ENCODE assay signal across 25 cellular contexts in genomic region chr10:128295003-128295402, GRCh38.
DNase-seq lines count a peak whose midpoint lies in the region; FAIRE-seq and TF ChIP-seq lines count a peak whose summit lies in the region.
"Had no signal": no experiment of that assay in that cellular context is flagged by ENCODE, and none has a peak within 500 bp of the region (broad histone marks: within the 10 kb centered on the region; RNA-seq: fewer than 3 reads in every experiment).

No MANE protein-coding gene starts in this region.

- H2BK20ac ChIP-seq in H1 (ENCODE audit: low read length) = no peak overlapping the region

- no peak for TF ChIP-seq POLR2A in H1 (IDR thresholded peaks at IDR 0.05; ENCODE audit: control extremely low read depth in 1 of 2, low read depth in 2 of 2, low read length in 2 of 2)

- no peak for FAIRE-seq in H1 (lab: Jason Lieb, UNC)
- FAIRE-seq: GM12892, GM18507 had no signal

- no peak for TF ChIP-seq EP300 in H1 (IDR thresholded peaks at IDR 0.05; ENCODE audit: borderline replicate concordance in 1 of 2, low read depth in 2 of 2, low read length in 2 of 2)

- H4K91ac ChIP-seq in H1 (replicated peaks; ENCODE audit: insufficient read length, low read length) = no peak overlapping the region

- no peak overlapping the region for H2BK5ac ChIP-seq in H1 (ENCODE audit: low read depth, low read length)

- H3K4me3 ChIP-seq in LNCaP clone FGC (ENCODE audit: low read depth, low read length) (no peak overlapping the region), H1 (ENCODE audit: extremely low read depth in 1 of 4, insufficient read depth in 2 of 4, low read depth in 3 of 4, low read length in 4 of 4) (no peak overlapping the region), neural progenitor cell (no peak overlapping the region), MG63 (no peak overlapping the region)
- H3K4me3 ChIP-seq: HAP-1 had no signal

- H3K27me3 ChIP-seq in H1 (replicated peaks in 1 of 4; ENCODE audit: control insufficient read depth in 3 of 4, extremely low read depth in 1 of 4, insufficient read depth in 3 of 4, low read length in 3 of 4) (peaks cover 0 to under 1% (median 0%) of the 10 kb centered on the region in 4 experiments; a peak in 1 of 7 replicates), neural progenitor cell (peaks cover 1% of the 10 kb centered on the region), MG63 (no peaks in the 10 kb centered on the region)

- no peak overlapping the region for H2BK120ac ChIP-seq in H1 (replicated peaks; ENCODE audit: low read depth, low read length)

- H2AFZ ChIP-seq in H1 (ENCODE audit: low read length) (no peak overlapping the region), neural progenitor cell (replicated peaks) (no peak overlapping the region)

- H3K14ac ChIP-seq in H1 (ENCODE audit: insufficient read length) = no peak overlapping the region

- H3K27ac Mint-ChIP-seq in neural progenitor cell (no peak overlapping the region), endothelial cell (ENCODE audit: unreplicated experiment) (no peak overlapping the region)
- no peak overlapping the region for H3K27ac Mint-ChIP-seq in activated CD4-positive, alpha-beta memory T cell treated with anti-CD3 and anti-CD28 coated beads, Interleukin-2, amount 10 ng/mL, durations not matched to agents 7 days and 5 days
- H3K27ac Mint-ChIP-seq: T-cell had no signal

- H3K4me1 ChIP-seq in H1 (replicated peaks in 1 of 4; ENCODE audit: control insufficient read depth in 3 of 4, insufficient read depth in 4 of 4, low read length in 3 of 4) = no peaks in the 10 kb centered on the region
- no peaks in the 10 kb centered on the region for H3K4me1 ChIP-seq in neural progenitor cell
- H3K4me1 ChIP-seq: HAP-1 had no signal

- no peak overlapping the region for H2BK12ac ChIP-seq in H1 (ENCODE audit: low read depth, low read length)

- H2AK5ac ChIP-seq in H1 (ENCODE audit: low read depth, low read length) = no peak overlapping the region

- whole genome bisulfite sequencing in H1 (ENCODE audit: extremely low coverage in 1 of 2, insufficient coverage in 1 of 2, insufficient read length in 1 of 2, insufficient replicate concordance in 2 of 2, low coverage in 1 of 2, low lambda C conversion rate in 2 of 2, missing lambda C conversion rate in 1 of 2), 2 experiments = 87% methylated on average over 7 of the region's 7 CpGs; no CpG with 5 or more reads in 1 of the 2 experiments

- no peak overlapping the region for H3K23ac ChIP-seq in H1 (ENCODE audit: insufficient read length)

- no peak overlapping the region for H3K4me2 ChIP-seq in H1 (ENCODE audit: insufficient read depth in 1 of 2, low read depth in 2 of 2, low read length in 2 of 2)
- no peak overlapping the region for H3K4me2 ChIP-seq in neural progenitor cell
- H3K4me2 ChIP-seq: SK-N-SH had no signal

- no peaks in the 10 kb centered on the region for H3K79me2 ChIP-seq in H1 (ENCODE audit: control insufficient read depth in 1 of 2, insufficient read depth in 2 of 2, low read length in 2 of 2)
- H3K79me2 ChIP-seq in neural progenitor cell (ENCODE audit: low read depth) = no peaks in the 10 kb centered on the region

- H3K4me1 Mint-ChIP-seq in neural progenitor cell = peaks cover 3% of the 10 kb centered on the region
- H3K4me1 Mint-ChIP-seq in endothelial cell (ENCODE audit: unreplicated experiment) = no peaks in the 10 kb centered on the region
- no peaks in the 10 kb centered on the region for H3K4me1 Mint-ChIP-seq in activated CD4-positive, alpha-beta memory T cell treated with anti-CD3 and anti-CD28 coated beads, Interleukin-2, amount 10 ng/mL, durations not matched to agents 7 days and 5 days
- H3K4me1 Mint-ChIP-seq: T-cell had no signal

- no peaks in the 10 kb centered on the region for H3K79me1 ChIP-seq in H1 (ENCODE audit: low read depth, low read length)

- H3K27me3 Mint-ChIP-seq in neural progenitor cell (ENCODE audit: insufficient read depth, low read depth) = peaks cover 12% of the 10 kb centered on the region
- H3K27me3 Mint-ChIP-seq in endothelial cell (ENCODE audit: unreplicated experiment) = peaks cover 5% of the 10 kb centered on the region
- H3K27me3 Mint-ChIP-seq in activated CD4-positive, alpha-beta memory T cell treated with anti-CD3 and anti-CD28 coated beads, Interleukin-2, amount 10 ng/mL, durations not matched to agents 7 days and 5 days = peaks cover 5% of the 10 kb centered on the region

- H3K9me3 ChIP-seq in H1 (ENCODE audit: insufficient read depth in 2 of 2, low read depth in 1 of 2, low read length in 1 of 2) (peaks cover 9 to 12% of the 10 kb centered on the region in 2 experiments), neural progenitor cell (ENCODE audit: low read depth) (peaks cover 4% of the 10 kb centered on the region), MG63 (no peaks in the 10 kb centered on the region)
- H3K9me3 ChIP-seq: HAP-1, SK-N-SH had no signal

- H3K36me3 Mint-ChIP-seq in neural progenitor cell (no peaks in the 10 kb centered on the region), endothelial cell (ENCODE audit: low read depth, unreplicated experiment) (peaks cover 8% of the 10 kb centered on the region)
- H3K36me3 Mint-ChIP-seq in activated CD4-positive, alpha-beta memory T cell treated with anti-CD3 and anti-CD28 coated beads, Interleukin-2, amount 10 ng/mL, durations not matched to agents 7 days and 5 days (ENCODE audit: low read depth) = no peaks in the 10 kb centered on the region
- H3K36me3 Mint-ChIP-seq: T-cell had no signal

- H3K27ac ChIP-seq in H1 (ENCODE audit: low read depth, low read length) = no peak overlapping the region
- H3K27ac ChIP-seq in neural progenitor cell = no peak overlapping the region

- no peaks in the 10 kb centered on the region for H3K23me2 ChIP-seq in H1 (ENCODE audit: low read depth, low read length)

- TF ChIP-seq RAD21 in H1 (IDR thresholded peaks at IDR 0.05 in 1 of 2, conservative IDR thresholded peaks at IDR 0.05 in 1 of 2; ENCODE audit: low read depth in 2 of 2, low read length in 2 of 2) = peak; percentile 32 to 49; a peak in 3 of 4 replicates

- H2BK15ac ChIP-seq in H1 (ENCODE audit: low read length) = no peak overlapping the region

- POLR2A ChIA-PET in H1 (lab: Charles Lee; ENCODE audit: partially characterized antibody) = no interaction called here
- POLR2A ChIA-PET in activated CD4-positive, alpha-beta memory T cell treated with anti-CD3 and anti-CD28 coated beads, Interleukin-2, amount 10 ng/mL, durations not matched to agents 7 days and 5 days (lab: Charles Lee) = no interaction called here

- H3K36me3 ChIP-seq in H1 (ENCODE audit: control insufficient read depth in 2 of 4, insufficient read depth in 4 of 4, low read length in 3 of 4) (no peaks in the 10 kb centered on the region), neural progenitor cell (no peaks in the 10 kb centered on the region), MG63 (no peaks in the 10 kb centered on the region)
- H3K36me3 ChIP-seq: HAP-1 had no signal

- no peak overlapping the region for H3K4ac ChIP-seq in H1 (replicated peaks; ENCODE audit: insufficient read length, low read depth, low read length)

- H3K4me3 Mint-ChIP-seq in neural progenitor cell (no peak overlapping the region), endothelial cell (ENCODE audit: unreplicated experiment) (no peak overlapping the region)
- H3K4me3 Mint-ChIP-seq in activated CD4-positive, alpha-beta memory T cell treated with anti-CD3 and anti-CD28 coated beads, Interleukin-2, amount 10 ng/mL, durations not matched to agents 7 days and 5 days = no peak overlapping the region
- H3K4me3 Mint-ChIP-seq: T-cell had no signal

- TF ChIP-seq CTCF in GM12872 (IDR thresholded peaks at IDR 0.05; ENCODE audit: insufficient read depth, low read depth, low read length) (peak; percentile 11; the same call in 1 of the 3 replicates), LNCaP clone FGC (IDR thresholded peaks at IDR 0.05; ENCODE audit: control insufficient read depth, extremely low read depth, insufficient read depth) (peak; percentile 31), H1 (IDR thresholded peaks at IDR 0.05; ENCODE audit: control extremely low read depth in 1 of 3, insufficient read depth in 1 of 3, low read depth in 1 of 3, low read length in 3 of 3) (peak; percentile 29 to 63 (median 62); a peak in 3 of 4 replicates), neural progenitor cell (IDR thresholded peaks at IDR 0.05) (peak; percentile 46), endothelial cell (IDR thresholded peaks at IDR 0.05; ENCODE audit: unreplicated experiment) (no peak)

- H3K9ac ChIP-seq in H1 (replicated peaks in 1 of 4; ENCODE audit: extremely low read depth in 1 of 4, low read depth in 3 of 4, low read length in 3 of 4) = no peak overlapping the region
- no peak overlapping the region for H3K9ac ChIP-seq in neural progenitor cell
- H3K9ac ChIP-seq: SK-N-SH had no signal

- no peaks in the 10 kb centered on the region for H3F3A ChIP-seq in neural progenitor cell (ENCODE audit: low read depth)

- H3K18ac ChIP-seq in H1 (ENCODE audit: extremely low read depth, low read length) = no peak overlapping the region

- no peak for DNase-seq in LNCaP clone FGC (ENCODE audit: low read depth)
- no peak for DNase-seq in H1 (ENCODE audit: low read depth in 1 of 2, low spot score in 2 of 2)
- no peak for DNase-seq in neural progenitor cell (ENCODE audit: low spot score)
- DNase-seq in endothelial cell (ENCODE audit: low spot score) = no peak
- DNase-seq in MG63 = no peak
- no peak for DNase-seq in activated naive CD4-positive, alpha-beta T cell (lab: John Stamatoyannopoulos, UW)
- DNase-seq in activated CD4-positive, alpha-beta memory T cell treated with anti-CD3 and anti-CD28 coated beads, Interleukin-2, amount 10 ng/mL, durations not matched to agents 7 days and 5 days = no peak
- DNase-seq: AML-193, COR-L47, DMS 273 treated with DMSO at 0.1 percent for 48 hours, GDM1, KG1, NCI-H1092 treated with DMSO at 0.1 percent for 48 hours, NCI-H1694, NCI-H2081 treated with DMSO at 0.1 percent for 48 hours, NCI-H510A, NCI-H748 treated with DMSO at 0.1 percent for 48 hours, OCI-M1, SHP77 treated with DMSO at 0.1 percent for 48 hours, SK-N-SH, T-cell had no signal

- no peak overlapping the region for H4K8ac ChIP-seq in H1 (ENCODE audit: extremely low read depth, insufficient read depth, low read length)

- H3K56ac ChIP-seq in H1 (replicated peaks; ENCODE audit: insufficient read length, low read depth, low read length) = no peak overlapping the region

- H4K5ac ChIP-seq in H1 (ENCODE audit: insufficient read length, low read depth, low read length) = no peak overlapping the region

- CTCF ChIA-PET in H1 (lab: Charles Lee; ENCODE audit: partially characterized antibody) = interaction anchor here (0.7 to 4.9 kb wide), 7 partner anchors 10 to 236 kb away, joined by 3 to 17 read pairs (median 4); no protein-coding TSS in a partner anchor
- CTCF ChIA-PET in activated CD4-positive, alpha-beta memory T cell treated with anti-CD3 and anti-CD28 coated beads, Interleukin-2, amount 10 ng/mL, durations not matched to agents 7 days and 5 days (lab: Charles Lee) = no interaction called here

- no peaks in the 10 kb centered on the region for H4K20me1 ChIP-seq in H1 (replicated peaks in 1 of 2; ENCODE audit: control insufficient read depth in 1 of 2, insufficient read depth in 2 of 2, low read length in 2 of 2)
- H4K20me1 ChIP-seq in neural progenitor cell (ENCODE audit: low read depth) = no peaks in the 10 kb centered on the region

- peaks cover 17% of the 10 kb centered on the region for H3K9me3 Mint-ChIP-seq in neural progenitor cell
- peaks cover 12% of the 10 kb centered on the region for H3K9me3 Mint-ChIP-seq in endothelial cell (ENCODE audit: unreplicated experiment)
- H3K9me3 Mint-ChIP-seq in activated CD4-positive, alpha-beta memory T cell treated with anti-CD3 and anti-CD28 coated beads, Interleukin-2, amount 10 ng/mL, durations not matched to agents 7 days and 5 days = no peaks in the 10 kb centered on the region
